ENCODE assay signal across 9 cellular contexts in genomic region chr7:92590711-92591310, GRCh38. TPM values are rescaled to one million over a fixed set of nuclear protein-coding genes. Genes with fewer than 3 reads are reported as not detected.
DNase-seq lines count a peak whose midpoint lies in the region; ATAC-seq, FAIRE-seq and TF ChIP-seq lines count a peak whose summit lies in the region.
"Had no signal": no experiment of that assay in that cellular context is flagged by ENCODE, and none has a peak within 500 bp of the region (broad histone marks: within the 10 kb centered on the region; RNA-seq: fewer than 3 reads in every experiment).

No MANE protein-coding gene starts in this region.

- TF ChIP-seq CTCF in cardiac muscle cell (IDR thresholded peaks at IDR 0.05; ENCODE audit: low read depth, low read length) (no peak), GM12878 (IDR thresholded peaks at IDR 0.05 in 2 of 3, conservative IDR thresholded peaks at IDR 0.05 in 1 of 3; ENCODE audit: control insufficient read depth in 2 of 3, extremely low read depth in 1 of 3, insufficient read depth in 1 of 3, low read depth in 3 of 3, low read length in 3 of 3) (no peak), upper lobe of left lung (IDR thresholded peaks at IDR 0.05) (no peak)

- H3K27me3 ChIP-seq in cardiac muscle cell (peaks cover 24% of the 10 kb centered on the region), GM12878 (replicated peaks in 1 of 2; ENCODE audit: control insufficient read depth in 2 of 2, insufficient read depth in 2 of 2, low read length in 1 of 2) (no peaks in the 10 kb centered on the region), upper lobe of left lung (no peaks in the 10 kb centered on the region)

- WGBS in GM12878 (ENCODE audit: insufficient coverage, insufficient replicate concordance, low lambda C conversion rate, missing lambda C conversion rate): 31% methylated on average over 19 of the region's 19 CpGs
- WGBS in upper lobe of left lung, 2 donors: 34 to 46% methylated on average over 19 of the region's 19 CpGs

- TSS peak; percentile 66 for BruUV-seq in GM12878 (replicated peaks; lab: Mats Ljungman, UMichigan)

- TF ChIP-seq EP300 in GM12878 (IDR thresholded peaks at IDR 0.05; ENCODE audit: borderline replicate concordance in 1 of 2, control insufficient read depth in 1 of 2, low read depth in 2 of 2, low read length in 2 of 2) (no peak), upper lobe of left lung (IDR thresholded peaks at IDR 0.05) (no peak)

- H4K20me1 ChIP-seq in GM12878 (ENCODE audit: control insufficient read depth, insufficient read depth): no peaks in the 10 kb centered on the region

- RAD21 ChIA-PET in GM12878 (lab: Charles Lee; ENCODE audit: unreplicated experiment): interaction anchor here (0.9 to 1.0 kb wide), 2 partner anchors 9 to 11 kb away, joined by 3 read pairs; no protein-coding TSS in a partner anchor

- DNase-seq in cardiac muscle cell (ENCODE audit: low read depth in 1 of 2, low spot score in 1 of 2): no peak
- DNase-seq in Right ventricle myocardium inferior (ENCODE audit: missing footprints): no peak
- DNase-seq in GM12878 (ENCODE audit: low read depth, low spot score): no peak
- DNase-seq in memory B cell (ENCODE audit: low spot score in 2 of 2): no peak
- no peak for DNase-seq in upper lobe of left lung

- H3K4me1 Mint-ChIP-seq in memory B cell: peaks cover 26% of the 10 kb centered on the region

- H3K4me3 Mint-ChIP-seq in memory B cell: peak overlapping the region; percentile 93

- TF ChIP-seq POLR2A in GM12878 (IDR thresholded peaks at IDR 0.05; ENCODE audit: low read depth, low read length) (no peak), upper lobe of left lung (IDR thresholded peaks at IDR 0.05) (no peak)

- H3K36me3 Mint-ChIP-seq in memory B cell: peaks cover 3% of the 10 kb centered on the region

- H3K27ac Mint-ChIP-seq in memory B cell: no peak overlapping the region

- H3K79me2 ChIP-seq in GM12878 (ENCODE audit: control insufficient read depth, insufficient read depth, low read length): peaks cover 44% of the 10 kb centered on the region

- peak overlapping the region; percentile 71 for H3K4me2 ChIP-seq in GM12878 (ENCODE audit: control insufficient read depth, insufficient read depth)

- H3K27ac ChIP-seq in cardiac muscle cell (no peak overlapping the region), GM12878 (ENCODE audit: control insufficient read depth, insufficient read depth) (no peak overlapping the region), upper lobe of left lung (peak overlapping the region in 1 of 4 donors; percentile 96)

- H3K4me1 ChIP-seq in cardiac muscle cell (ENCODE audit: low read depth) (peaks cover 4% of the 10 kb centered on the region), GM12878 (ENCODE audit: control insufficient read depth, insufficient read depth, low read length) (peaks cover 10% of the 10 kb centered on the region; the same call in 1 of the 2 replicates), upper lobe of left lung (peaks cover 22 to 41% (median 30%) of the 10 kb centered on the region in 4 donors)

- in situ Hi-C loops in GM12878 (cut with MboI): loop anchor here (10.0 kb wide), 1 partner anchor 634 kb away; the partner anchor contains the start of gene HEPACAM2

- no peak for FAIRE-seq in GM12878 (lab: Jason Lieb, UNC)
- FAIRE-seq: small intestine had no signal

- no peaks in the 10 kb centered on the region for H3K27me3 Mint-ChIP-seq in memory B cell

- H3K4me3 ChIP-seq in cardiac muscle cell (peak overlapping the region; percentile 89), GM12878 (peak overlapping the region; percentile 100), upper lobe of left lung (peak overlapping the region in 3 of 4 donors; percentile 77 to 96 (median 95))

- no peaks in the 10 kb centered on the region for H3K9me3 ChIP-seq in cardiac muscle cell (ENCODE audit: low read depth)
- H3K9me3 ChIP-seq in GM12878 (replicated peaks; ENCODE audit: control insufficient read depth, insufficient read depth, low read length): no peaks in the 10 kb centered on the region; the same call in 2 of the 3 replicates
- H3K9me3 ChIP-seq in upper lobe of left lung: no peaks in the 10 kb centered on the region

- POLR2A ChIA-PET in GM12878 (lab: Charles Lee): interaction anchor here (0.6 kb wide), 2 partner anchors 21 to 444 kb away, joined by 5 to 9 read pairs; no protein-coding TSS in a partner anchor

- intact Hi-C loops in Right ventricle myocardium inferior (cut with DNase I) (no loop called here), GM12878 (cut with micrococcal nuclease; ENCODE audit: unreplicated experiment) (loop anchor here (10.0 kb wide), 1 partner anchor 644 kb away; the partner anchor contains the start of gene VPS50)

- ATAC-seq in Right ventricle myocardium inferior (no peak), GM12878 (no peak), memory B cell (ENCODE audit: low read depth) (no peak), upper lobe of left lung (ENCODE audit: low FRiP score in 2 of 2) (no peak), GM21360 (IDR thresholded peaks at IDR 0.05; ENCODE audit: unreplicated experiment) (no peak), GM21526 (IDR thresholded peaks at IDR 0.05; ENCODE audit: low FRiP score, unreplicated experiment) (no peak), GM19452 (IDR thresholded peaks at IDR 0.05; ENCODE audit: unreplicated experiment) (no peak)

- H3K9ac ChIP-seq in GM12878 (ENCODE audit: control insufficient read depth, insufficient read depth, low read length): no peak overlapping the region

- CTCF ChIA-PET in GM12878 (lab: Yijun Ruan, JAX): interaction anchor here (0.9 to 2.4 kb wide), 12 partner anchors 8 to 242 kb away, joined by 3 to 10 read pairs (median 4); partner anchors contain the start of gene RBM48

- SMC1A ChIA-PET in GM12878 (lab: Charles Lee; ENCODE audit: uncharacterized antibody, unreplicated experiment): no interaction called here

- no peaks in the 10 kb centered on the region for H3K9me3 Mint-ChIP-seq in memory B cell

- peak overlapping the region; percentile 90; the same call in 1 of the 2 replicates for H2AFZ ChIP-seq in GM12878 (ENCODE audit: control insufficient read depth, low read depth, low read length)

- H3K36me3 ChIP-seq in cardiac muscle cell: no peaks in the 10 kb centered on the region
- no peaks in the 10 kb centered on the region; a peak in 1 of 4 replicates for H3K36me3 ChIP-seq in GM12878 (ENCODE audit: control insufficient read depth in 2 of 2, insufficient read depth in 2 of 2, low read length in 1 of 2)
- H3K36me3 ChIP-seq in upper lobe of left lung: no peaks in the 10 kb centered on the region

- no peak for TF ChIP-seq RAD21 in GM12878 (IDR thresholded peaks at IDR 0.05; ENCODE audit: insufficient read depth, low read depth, low read length)

TF ChIP-seq in GM12878, 131 proteins besides CTCF, POLR2A, EP300 and RAD21:
- TF ChIP-seq JUND (IDR thresholded peaks at IDR 0.05; ENCODE audit: low read depth, low read length): no peak
- TF ChIP-seq SIX5 (IDR thresholded peaks at IDR 0.05; ENCODE audit: low read depth, low read length, severe bottlenecking): no peak
- TF ChIP-seq E2F4 (IDR thresholded peaks at IDR 0.05; ENCODE audit: low read depth, low read length): no peak
- TF ChIP-seq MYB (IDR thresholded peaks at IDR 0.05; ENCODE audit: borderline replicate concordance, low read depth, low read length): no peak
- no peak for TF ChIP-seq HDGF (IDR thresholded peaks at IDR 0.05)
- no peak for TF ChIP-seq SUZ12 (IDR thresholded peaks at IDR 0.05; ENCODE audit: unreplicated experiment)

RNA-seq across cellular contexts. Expression of gene FAM133B, which starts 0.6 kb away (rescaled TPM):
- total RNA-seq in cardiac muscle cell (6.9 and 15.7 TPM in 2 replicates), Right ventricle myocardium inferior (14.3 TPM), GM12878 (2014; rRNA removed) (19.9 and 27.6 TPM in 2 replicates), GM12878 (2014; rRNA removed; fragmentation: Illumina TruSeq; extraction: Trizol) (48.9 and 49.5 TPM in 2 replicates), GM12878 (2021) (20.8 and 23.7 TPM in 2 replicates), upper lobe of left lung (10 to 100 TPM; 10.1 to 42.5 (median 19.8) TPM)
- polyA plus RNA-seq in cardiac muscle cell (27.6 and 29.8 TPM in 2 replicates), GM12878 (2011; rRNA removed) (47.1 and 68.8 TPM in 2 replicates), GM12878 (2014; fragmentation: Illumina TruSeq; extraction: Trizol) (40.0 and 52.8 TPM in 2 replicates), GM12878 (2014; fragmentation: Nextera tagmentation; extraction: Ambion mirVana) (10 to 100 TPM; 31.0 to 39.7 TPM), GM12878 (2014; rRNA removed) (18.6 and 21.3 TPM in 2 replicates), GM12878 (2016; fragmentation: Nextera tagmentation; extraction: Ambion mirVana) (10 to 100 TPM; 31.3 to 35.3 TPM)
- total RNA-seq in GM12878 (2013; cell fraction: nucleolus; rRNA removed): 91.6 and 101 TPM in 2 replicates
- polyA plus RNA-seq in GM12878 (2011; ENCODE audit: low read depth): 16.0 TPM
- 13.2 and 14.5 TPM in 2 replicates for polyA plus RNA-seq in GM12878 (2011; cell fraction: cytosol; rRNA removed)
- 27.8 and 36.4 TPM in 2 replicates for polyA plus RNA-seq in GM12878 (2011; cell fraction: nucleus; rRNA removed)
- polyA plus RNA-seq in GM12878 (2012): 22.2 and 26.2 TPM in 2 replicates
- polyA minus RNA-seq in GM12878 (2011; rRNA and poly(A)+ RNA removed): 14.1 and 15.7 TPM in 2 replicates
- polyA minus RNA-seq in GM12878 (2011; cell fraction: cytosol; rRNA and poly(A)+ RNA removed): 5.5 and 11.7 TPM in 2 replicates
- 19.2 and 37.0 TPM in 2 replicates for polyA minus RNA-seq in GM12878 (2011; cell fraction: nucleus; rRNA and poly(A)+ RNA removed)
